In the genomic region with DNA sequence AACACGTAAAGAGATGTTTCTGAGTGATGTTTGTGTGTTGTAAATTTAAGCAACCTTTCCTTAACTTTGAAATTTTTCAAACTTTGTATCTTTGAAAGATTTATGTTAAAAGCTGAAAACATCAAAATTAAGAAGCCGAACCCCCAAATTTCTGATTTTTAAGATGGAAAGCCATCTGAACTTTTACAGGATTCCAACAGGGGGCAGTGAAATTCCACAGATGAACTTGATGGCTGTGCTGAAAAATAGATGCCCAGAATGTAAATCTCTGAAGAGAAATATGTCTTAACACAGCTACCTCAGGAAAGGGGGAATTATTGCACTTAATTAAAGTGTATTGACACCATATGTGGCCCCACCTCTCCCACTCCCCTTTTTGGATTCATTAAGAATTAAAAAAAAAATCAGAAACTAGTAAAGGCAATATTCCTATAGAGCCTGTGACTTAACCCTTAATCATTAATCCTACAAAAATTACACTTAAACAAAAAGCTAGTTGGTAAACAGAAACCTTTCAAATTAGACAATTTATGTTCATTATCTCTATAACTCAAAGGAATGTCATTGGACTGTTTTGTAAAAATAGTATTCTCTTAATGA, we compare ENCODE assay signal across 8 cellular contexts.
A peak's percentile ranks its signal among the peaks of the same experiment; 100 is the strongest.
DNase-seq lines count a peak whose midpoint lies in the region; ATAC-seq and TF ChIP-seq lines count a peak whose summit lies in the region.

No MANE protein-coding gene starts in this region.

- DNase-seq in DMS53 (lab: John Stamatoyannopoulos, UW) (peak; percentile 65), Kasumi-1 (lab: John Stamatoyannopoulos, UW) (peak; percentile 58 to 67), iPS-NIHi11 (ENCODE audit: low spot score) (peak; percentile 48), upper lobe of left lung (no peak)
- DNase-seq in activated naive CD4-positive, alpha-beta T cell (lab: John Stamatoyannopoulos, UW): no peak
- no peak for DNase-seq in stimulated activated effector memory CD8-positive, alpha-beta T cell treated with anti-CD3 and anti-CD28 coated beads, Interleukin-12 subunit alpha, Interleukin-12 subunit beta, amount 100 ng/mL, for 72 hours (ENCODE audit: low spot score in 2 of 2)

- no peak overlapping the region for H3K4me2 ChIP-seq in SU-DHL-6 (ENCODE audit: low read depth, low read length, poor library complexity, severe bottlenecking)

- H3K9me3 ChIP-seq in SU-DHL-6 (ENCODE audit: insufficient read depth, low read length) (no peaks in the 10 kb centered on the region), upper lobe of left lung (no peaks in the 10 kb centered on the region)

- no peaks in the 10 kb centered on the region for H3K36me3 ChIP-seq in SU-DHL-6 (ENCODE audit: low read length)
- no peaks in the 10 kb centered on the region for H3K36me3 ChIP-seq in upper lobe of left lung

- TF ChIP-seq CTCF in SU-DHL-6 (IDR thresholded peaks at IDR 0.05; ENCODE audit: insufficient read depth, low read length, poor library complexity, severe bottlenecking) (peak; percentile 49), upper lobe of left lung (IDR thresholded peaks at IDR 0.05) (peak in 5 of 6 experiments; percentile 27 to 58 (median 46))

- WGBS in upper lobe of left lung, 2 donors: 59 to 63% methylated on average over 2 of the region's 2 CpGs

- no peaks in the 10 kb centered on the region for H3K9me3 Mint-ChIP-seq in stimulated activated effector memory CD8-positive, alpha-beta T cell treated with anti-CD3 and anti-CD28 coated beads, Interleukin-12 subunit alpha, Interleukin-12 subunit beta, amount 100 ng/mL, for 72 hours

- no peaks in the 10 kb centered on the region for H3K4me1 Mint-ChIP-seq in stimulated activated effector memory CD8-positive, alpha-beta T cell treated with anti-CD3 and anti-CD28 coated beads, Interleukin-12 subunit alpha, Interleukin-12 subunit beta, amount 100 ng/mL, for 72 hours

- TF ChIP-seq POLR2A in upper lobe of left lung (IDR thresholded peaks at IDR 0.05): no peak

- H3K27me3 ChIP-seq in SU-DHL-6 (ENCODE audit: low read length) (no peaks in the 10 kb centered on the region), upper lobe of left lung (no peaks in the 10 kb centered on the region)

- ATAC-seq in upper lobe of left lung (ENCODE audit: low FRiP score in 2 of 2): no peak
- no peak for ATAC-seq in GM21360 (IDR thresholded peaks at IDR 0.05; ENCODE audit: unreplicated experiment)
- ATAC-seq in stimulated activated effector memory CD8-positive, alpha-beta T cell treated with anti-CD3 and anti-CD28 coated beads, Interleukin-12 subunit alpha, Interleukin-12 subunit beta, amount 100 ng/mL, for 72 hours: no peak

- H4K20me1 ChIP-seq in SU-DHL-6 (ENCODE audit: low read depth, low read length): no peaks in the 10 kb centered on the region

- no peaks in the 10 kb centered on the region for H3K4me1 ChIP-seq in upper lobe of left lung

- TF ChIP-seq EP300 in upper lobe of left lung (IDR thresholded peaks at IDR 0.05): no peak

- no peaks in the 10 kb centered on the region for H3F3A ChIP-seq in SU-DHL-6 (ENCODE audit: insufficient read depth)

- H3K4me3 ChIP-seq in SU-DHL-6 (ENCODE audit: insufficient read depth, low read length, poor library complexity, severe bottlenecking): no peak overlapping the region
- H3K4me3 ChIP-seq in upper lobe of left lung: no peak overlapping the region

- H2AFZ ChIP-seq in SU-DHL-6 (ENCODE audit: low read depth, low read length, severe bottlenecking): no peak overlapping the region

- H3K79me2 ChIP-seq in SU-DHL-6 (ENCODE audit: insufficient read depth, low read length): no peaks in the 10 kb centered on the region

- H3K27ac ChIP-seq in SU-DHL-6 (ENCODE audit: low read depth, low read length) (no peak overlapping the region), upper lobe of left lung (no peak overlapping the region)

- no peaks in the 10 kb centered on the region for H3K36me3 Mint-ChIP-seq in stimulated activated effector memory CD8-positive, alpha-beta T cell treated with anti-CD3 and anti-CD28 coated beads, Interleukin-12 subunit alpha, Interleukin-12 subunit beta, amount 100 ng/mL, for 72 hours

- H3K4me3 Mint-ChIP-seq in stimulated activated effector memory CD8-positive, alpha-beta T cell treated with anti-CD3 and anti-CD28 coated beads, Interleukin-12 subunit alpha, Interleukin-12 subunit beta, amount 100 ng/mL, for 72 hours: no peak overlapping the region

- no peak overlapping the region for H3K27ac Mint-ChIP-seq in stimulated activated effector memory CD8-positive, alpha-beta T cell treated with anti-CD3 and anti-CD28 coated beads, Interleukin-12 subunit alpha, Interleukin-12 subunit beta, amount 100 ng/mL, for 72 hours

- H3K9ac ChIP-seq in SU-DHL-6 (ENCODE audit: low read length): no peak overlapping the region

- no peaks in the 10 kb centered on the region for H3K9me2 ChIP-seq in SU-DHL-6 (replicated peaks; ENCODE audit: insufficient read depth, low read length)

Comparison
In these comparisons a context has a peak if more than half of its experiments do, and no peak if none do; other contexts are left out.
1. DNase-seq: peak in DMS53 (single experiment), Kasumi-1 (2 of 2) and iPS-NIHi11 (single experiment); none in upper lobe of left lung (0 of 2), activated naive CD4-positive, alpha-beta T cell (0 of 4) and stimulated activated effector memory CD8-positive, alpha-beta T cell treated with anti-CD3 and anti-CD28 coated beads, Interleukin-12 subunit alpha, Interleukin-12 subunit beta, amount 100 ng/mL, for 72 hours (0 of 2).